10 cellular contexts compared by ENCODE assay signal in genomic region chr7:37065779-37066271, GRCh38.
DNase-seq lines count a peak whose midpoint lies in the region; ATAC-seq and TF ChIP-seq lines count a peak whose summit lies in the region.
"Had no signal": no experiment of that assay in that cellular context is flagged by ENCODE, and none has a peak within 500 bp of the region (broad histone marks: within the 10 kb centered on the region; RNA-seq: fewer than 3 reads in every experiment).

No MANE protein-coding gene starts in this region.

- H3K9me3 ChIP-seq in OCI-LY3 (ENCODE audit: insufficient read depth, low read length): no peaks in the 10 kb centered on the region

- H3K9ac ChIP-seq in OCI-LY3 (ENCODE audit: low read length): no peak overlapping the region

- H3K4me2 ChIP-seq in OCI-LY3 (ENCODE audit: low read length): peak overlapping the region; percentile 44

- H3K4me3 ChIP-seq in OCI-LY3 (ENCODE audit: low read length): no peak overlapping the region

- no peak for ATAC-seq in GM21825 (IDR thresholded peaks at IDR 0.05; ENCODE audit: unreplicated experiment)

- no peak overlapping the region for H2AFZ ChIP-seq in OCI-LY3 (ENCODE audit: low read depth, low read length)

- no peaks in the 10 kb centered on the region for H3K27me3 ChIP-seq in OCI-LY3 (ENCODE audit: low read depth, low read length)

- peaks cover 43% of the 10 kb centered on the region for H4K20me1 ChIP-seq in OCI-LY3 (ENCODE audit: insufficient read depth, low read length)

- peaks cover 19% of the 10 kb centered on the region for H3K36me3 ChIP-seq in OCI-LY3 (replicated peaks; ENCODE audit: low read depth, low read length)

- DNase-seq in stimulated activated CD4-positive, alpha-beta T cell treated with anti-CD3 and anti-CD28 coated beads, Interleukin-12 subunit alpha, Interleukin-12 subunit beta, amount 100 ng/mL, for 48 hours (ENCODE audit: low read depth in 2 of 3, low spot score in 1 of 3): peak; percentile 31 to 53 (median 33)
- no peak for DNase-seq in stimulated activated CD4-positive, alpha-beta T cell treated with anti-CD3 and anti-CD28 coated beads, Interleukin-12 subunit alpha, Interleukin-12 subunit beta, amount 100 ng/mL, for 4 hours
- DNase-seq in fibroblast of peridontal ligament (ENCODE audit: extremely low read depth): peak; percentile 70
- DNase-seq in DMS79 treated with DMSO at 0.1 percent for 48 hours (lab: John Stamatoyannopoulos, UW): no peak
- no peak for DNase-seq in NCI-H2227 (lab: John Stamatoyannopoulos, UW; ENCODE audit: unreplicated experiment)
- no peak for DNase-seq in COR-L47 (lab: John Stamatoyannopoulos, UW)
- DNase-seq: H9, NCI-H226 had no signal

- H3K79me2 ChIP-seq in OCI-LY3 (ENCODE audit: low read length): peaks cover 31% of the 10 kb centered on the region

- H3K4me1 ChIP-seq in OCI-LY3 (ENCODE audit: low read length): peaks cover 17% of the 10 kb centered on the region

- no peak for TF ChIP-seq CTCF in OCI-LY3 (IDR thresholded peaks at IDR 0.05; ENCODE audit: low read depth, low read length)

- peak overlapping the region; percentile 55 for H3K27ac ChIP-seq in OCI-LY3 (ENCODE audit: low read length)

Comparison
In these comparisons a context has a peak if more than half of its experiments do, and no peak if none do; other contexts are left out.
1. DNase-seq: peak in stimulated activated CD4-positive, alpha-beta T cell treated with anti-CD3 and anti-CD28 coated beads, Interleukin-12 subunit alpha, Interleukin-12 subunit beta, amount 100 ng/mL, for 48 hours (3 of 3) and fibroblast of peridontal ligament (single experiment); none in stimulated activated CD4-positive, alpha-beta T cell treated with anti-CD3 and anti-CD28 coated beads, Interleukin-12 subunit alpha, Interleukin-12 subunit beta, amount 100 ng/mL, for 4 hours (single experiment), DMS79 treated with DMSO at 0.1 percent for 48 hours (single experiment), NCI-H2227 (single experiment) and COR-L47 (single experiment).